ENCODE assay signal across 16 cellular contexts in genomic region chr4:39051454-39051853, GRCh38. TPM values are rescaled to one million over a fixed set of nuclear protein-coding genes. Genes with fewer than 3 reads are reported as not detected.
"Had no signal": no experiment of that assay in that cellular context is flagged by ENCODE, and none has a peak within 500 bp of the region (broad histone marks: within the 10 kb centered on the region; RNA-seq: fewer than 3 reads in every experiment).

No MANE protein-coding gene starts in this region.

- H3K27ac ChIP-seq: ascending aorta, esophagus muscularis mucosa, tibial nerve, uterus had no signal

- DNase-seq: activated CD4-positive, alpha-beta memory T cell treated with anti-CD3 and anti-CD28 coated beads for 36 hours; activated CD4-positive, alpha-beta T cell treated with anti-CD3 and anti-CD28 coated beads for 36 hours; activated naive CD8-positive, alpha-beta T cell treated with anti-CD3 and anti-CD28 coated beads, Interleukin-2, amount 50 U/mL, for 24 hours; activated T-cell treated with anti-CD3 and anti-CD28 coated beads for 4 hours; effector CD8-positive, alpha-beta T cell; mesenchymal stem cell; mucosa of descending colon; naive B cell; stimulated activated CD4-positive, alpha-beta T cell treated with anti-CD3 and anti-CD28 coated beads, Interleukin-2, amount 100 ng/mL, for 24 hours; uterus had no signal

- FAIRE-seq: endothelial cell of umbilical vein had no signal

- H3K36me3 ChIP-seq: ascending aorta, esophagus muscularis mucosa, uterus had no signal

- H3K4me3 ChIP-seq: ascending aorta, esophagus muscularis mucosa, mucosa of descending colon, tibial nerve, uterus had no signal

- H3K4me1 ChIP-seq: ascending aorta, uterus had no signal

- H3K9me3 ChIP-seq: ascending aorta, esophagus muscularis mucosa, mucosa of descending colon, tibial nerve, uterus had no signal

- H3K27me3 ChIP-seq: ascending aorta, esophagus muscularis mucosa, tibial nerve, uterus had no signal

RNA-seq across cellular contexts. Expression of gene TMEM156, which starts 19.2 kb away (rescaled TPM):
- total RNA-seq: ascending aorta, neural crest cell, progenitor cell of endocrine pancreas had no signal
